Comparison of ENCODE assay signal across 9 cellular contexts in genomic region chr4:158949094-158949493, GRCh38.
A peak's percentile ranks its signal among the peaks of the same experiment; 100 is the strongest.
DNase-seq lines count a peak whose midpoint lies in the region; ATAC-seq, FAIRE-seq and TF ChIP-seq lines count a peak whose summit lies in the region.
"Had no signal": no experiment of that assay in that cellular context is flagged by ENCODE, and none has a peak within 500 bp of the region (broad histone marks: within the 10 kb centered on the region; RNA-seq: fewer than 3 reads in every experiment).

No MANE protein-coding gene starts in this region.

- no peak overlapping the region for H3K4ac ChIP-seq in mesenchymal stem cell (ENCODE audit: low read depth in 1 of 2, low read length in 2 of 2)

- no peak overlapping the region for H3K14ac ChIP-seq in mesenchymal stem cell (ENCODE audit: low read length in 2 of 2)

- H3K27me3 ChIP-seq in mesenchymal stem cell (ENCODE audit: control insufficient read depth in 1 of 2, insufficient read depth in 1 of 2, low read length in 2 of 2), result no peaks in the 10 kb centered on the region
- no peaks in the 10 kb centered on the region for H3K27me3 ChIP-seq in effector memory CD4-positive, alpha-beta T cell (replicated peaks; ENCODE audit: control insufficient read depth, insufficient read depth, low read length, poor library complexity, severe bottlenecking)
- no peaks in the 10 kb centered on the region for H3K27me3 ChIP-seq in thyroid gland

- H3K27ac Mint-ChIP-seq in activated CD8-positive, alpha-beta T cell treated with anti-CD3 and anti-CD28 coated beads for 36 hours, result no peak overlapping the region
- H3K27ac Mint-ChIP-seq in activated CD4-positive, alpha-beta memory T cell treated with anti-CD3 and anti-CD28 coated beads, Interleukin-2, amount 10 ng/mL, durations not matched to agents 7 days and 5 days, result no peak overlapping the region

- peaks cover 10% of the 10 kb centered on the region for H3K27me3 Mint-ChIP-seq in activated CD8-positive, alpha-beta T cell treated with anti-CD3 and anti-CD28 coated beads for 36 hours
- H3K27me3 Mint-ChIP-seq in activated CD4-positive, alpha-beta memory T cell treated with anti-CD3 and anti-CD28 coated beads, Interleukin-2, amount 10 ng/mL, durations not matched to agents 7 days and 5 days, result peaks cover 4% of the 10 kb centered on the region

- no peak overlapping the region for H2BK12ac ChIP-seq in mesenchymal stem cell (ENCODE audit: low read length in 2 of 2)

- H4K8ac ChIP-seq in mesenchymal stem cell (ENCODE audit: low read length), result no peak overlapping the region

- ATAC-seq in GM18867 (IDR thresholded peaks at IDR 0.05; ENCODE audit: unreplicated experiment), result peak; percentile 59
- no peak for ATAC-seq in activated CD8-positive, alpha-beta T cell treated with anti-CD3 and anti-CD28 coated beads for 36 hours

- H3K4me1 Mint-ChIP-seq in activated CD8-positive, alpha-beta T cell treated with anti-CD3 and anti-CD28 coated beads for 36 hours (ENCODE audit: low read depth), result peaks cover 2% of the 10 kb centered on the region
- H3K4me1 Mint-ChIP-seq in activated CD4-positive, alpha-beta memory T cell treated with anti-CD3 and anti-CD28 coated beads, Interleukin-2, amount 10 ng/mL, durations not matched to agents 7 days and 5 days, result no peaks in the 10 kb centered on the region

- H3K4me1 ChIP-seq in mesenchymal stem cell (ENCODE audit: control insufficient read depth, insufficient read depth, low read depth, low read length) (no peaks in the 10 kb centered on the region), thyroid gland (no peaks in the 10 kb centered on the region)
- H3K4me1 ChIP-seq in effector memory CD4-positive, alpha-beta T cell (ENCODE audit: control insufficient read depth, insufficient read depth, low read length, poor library complexity, severe bottlenecking), result no peaks in the 10 kb centered on the region

- DNase-seq in HT1080 (ENCODE audit: low read depth), result peak; percentile 47
- DNase-seq in mesenchymal stem cell, result peak; percentile 77
- DNase-seq in effector memory CD4-positive, alpha-beta T cell, result no peak
- no peak for DNase-seq in thyroid gland
- DNase-seq in activated CD8-positive, alpha-beta T cell treated with anti-CD3 and anti-CD28 coated beads for 36 hours, result no peak
- DNase-seq in activated CD4-positive, alpha-beta memory T cell treated with anti-CD3 and anti-CD28 coated beads, Interleukin-2, amount 10 ng/mL, durations not matched to agents 7 days and 5 days, result no peak
- DNase-seq: DMS153 had no signal

- peaks cover 16% of the 10 kb centered on the region for H3K9me3 Mint-ChIP-seq in activated CD8-positive, alpha-beta T cell treated with anti-CD3 and anti-CD28 coated beads for 36 hours
- H3K9me3 Mint-ChIP-seq in activated CD4-positive, alpha-beta memory T cell treated with anti-CD3 and anti-CD28 coated beads, Interleukin-2, amount 10 ng/mL, durations not matched to agents 7 days and 5 days, result peaks cover 21% of the 10 kb centered on the region

- H2BK120ac ChIP-seq in mesenchymal stem cell (ENCODE audit: low read depth, low read length), result no peak overlapping the region

- peak overlapping the region; percentile 33 for H3K9ac ChIP-seq in mesenchymal stem cell (ENCODE audit: low read length)

- no peak overlapping the region for H3K4me3 Mint-ChIP-seq in activated CD8-positive, alpha-beta T cell treated with anti-CD3 and anti-CD28 coated beads for 36 hours
- H3K4me3 Mint-ChIP-seq in activated CD4-positive, alpha-beta memory T cell treated with anti-CD3 and anti-CD28 coated beads, Interleukin-2, amount 10 ng/mL, durations not matched to agents 7 days and 5 days, result no peak overlapping the region

- intact Hi-C loops in thyroid gland (cut with DNase I), result no loop called here
- intact Hi-C loops in activated CD8-positive, alpha-beta T cell treated with anti-CD3 and anti-CD28 coated beads for 36 hours (cut with micrococcal nuclease), result no loop called here

- FAIRE-seq in colon (lab: Jason Lieb, UNC), result peak; percentile 72

- H3K36me3 ChIP-seq in mesenchymal stem cell (ENCODE audit: control insufficient read depth in 1 of 2, insufficient read depth in 2 of 2, low read depth in 1 of 2, low read length in 2 of 2), result no peaks in the 10 kb centered on the region
- H3K36me3 ChIP-seq in effector memory CD4-positive, alpha-beta T cell (ENCODE audit: control insufficient read depth, insufficient read depth, low read length), result no peaks in the 10 kb centered on the region
- no peaks in the 10 kb centered on the region for H3K36me3 ChIP-seq in thyroid gland

- H2BK5ac ChIP-seq in mesenchymal stem cell (ENCODE audit: low read depth, low read length, poor library complexity, severe bottlenecking), result no peak overlapping the region

- no peak overlapping the region for H4K91ac ChIP-seq in mesenchymal stem cell (ENCODE audit: low read length)

- no peak overlapping the region for H2AK5ac ChIP-seq in mesenchymal stem cell (ENCODE audit: low read length, severe bottlenecking)

- TF ChIP-seq POLR2A in thyroid gland (IDR thresholded peaks at IDR 0.05), result no peak

- H3K79me1 ChIP-seq in mesenchymal stem cell (replicated peaks; ENCODE audit: low read length, poor library complexity, severe bottlenecking), result no peaks in the 10 kb centered on the region

- POLR2A ChIA-PET in activated CD8-positive, alpha-beta T cell treated with anti-CD3 and anti-CD28 coated beads for 36 hours (lab: Charles Lee), result no interaction called here
- POLR2A ChIA-PET in activated CD4-positive, alpha-beta memory T cell treated with anti-CD3 and anti-CD28 coated beads, Interleukin-2, amount 10 ng/mL, durations not matched to agents 7 days and 5 days (lab: Charles Lee), result no interaction called here

- no peak overlapping the region for H3K18ac ChIP-seq in mesenchymal stem cell (ENCODE audit: low read depth in 1 of 2, low read length in 2 of 2)

- TF ChIP-seq CTCF in thyroid gland (IDR thresholded peaks at IDR 0.05), result no peak
- TF ChIP-seq CTCF in activated CD8-positive, alpha-beta T cell treated with anti-CD3 and anti-CD28 coated beads for 36 hours (IDR thresholded peaks at IDR 0.05), result no peak

- no peak overlapping the region for H3K4me3 ChIP-seq in mesenchymal stem cell (ENCODE audit: insufficient read depth in 1 of 2, low read depth in 1 of 2, low read length in 2 of 2)
- H3K4me3 ChIP-seq in effector memory CD4-positive, alpha-beta T cell (ENCODE audit: insufficient read depth, low read depth, low read length, poor library complexity, severe bottlenecking), result no peak overlapping the region
- no peak overlapping the region for H3K4me3 ChIP-seq in thyroid gland (replicated peaks in 1 of 3)

- H2AFZ ChIP-seq in mesenchymal stem cell (ENCODE audit: low read depth, low read length), result no peak overlapping the region

- CTCF ChIA-PET in activated CD8-positive, alpha-beta T cell treated with anti-CD3 and anti-CD28 coated beads for 36 hours (lab: Charles Lee), result interaction anchor here (1.3 kb wide), 1 partner anchor 15 kb away, joined by 3 read pairs; no protein-coding TSS in a partner anchor
- CTCF ChIA-PET in activated CD4-positive, alpha-beta memory T cell treated with anti-CD3 and anti-CD28 coated beads, Interleukin-2, amount 10 ng/mL, durations not matched to agents 7 days and 5 days (lab: Charles Lee), result no interaction called here

- no peak overlapping the region for H2BK15ac ChIP-seq in mesenchymal stem cell (ENCODE audit: low read depth, poor library complexity, severe bottlenecking)

- H3K36me3 Mint-ChIP-seq in activated CD8-positive, alpha-beta T cell treated with anti-CD3 and anti-CD28 coated beads for 36 hours (ENCODE audit: low read depth), result peaks cover 11% of the 10 kb centered on the region
- peaks cover 11% of the 10 kb centered on the region for H3K36me3 Mint-ChIP-seq in activated CD4-positive, alpha-beta memory T cell treated with anti-CD3 and anti-CD28 coated beads, Interleukin-2, amount 10 ng/mL, durations not matched to agents 7 days and 5 days (ENCODE audit: low read depth)

- no peak overlapping the region for H3K27ac ChIP-seq in mesenchymal stem cell (ENCODE audit: low read length, poor library complexity, severe bottlenecking)
- H3K27ac ChIP-seq in effector memory CD4-positive, alpha-beta T cell (ENCODE audit: insufficient read depth, low read length, poor library complexity, severe bottlenecking), result no peak overlapping the region
- H3K27ac ChIP-seq in thyroid gland, result no peak overlapping the region

- H3K4me2 ChIP-seq in mesenchymal stem cell (ENCODE audit: low read length, poor library complexity, severe bottlenecking), result no peak overlapping the region

- H3K9me3 ChIP-seq in mesenchymal stem cell (ENCODE audit: control insufficient read depth, low read length) (peaks cover 31% of the 10 kb centered on the region), thyroid gland (no peaks in the 10 kb centered on the region)
- peaks cover 5% of the 10 kb centered on the region for H3K9me3 ChIP-seq in effector memory CD4-positive, alpha-beta T cell (ENCODE audit: control insufficient read depth, low read length)

- no peak overlapping the region for H3K23ac ChIP-seq in mesenchymal stem cell (ENCODE audit: low read length in 2 of 2)

Comparison
In these comparisons a context has a peak if more than half of its experiments do, and no peak if none do; other contexts are left out.
1. DNase-seq: peak in HT1080 (single experiment) and mesenchymal stem cell (single experiment); none in effector memory CD4-positive, alpha-beta T cell (0 of 3), thyroid gland (0 of 2), activated CD8-positive, alpha-beta T cell treated with anti-CD3 and anti-CD28 coated beads for 36 hours (single experiment) and activated CD4-positive, alpha-beta memory T cell treated with anti-CD3 and anti-CD28 coated beads, Interleukin-2, amount 10 ng/mL, durations not matched to agents 7 days and 5 days (single experiment).